9 cellular contexts compared by ENCODE assay signal in the genomic region with DNA sequence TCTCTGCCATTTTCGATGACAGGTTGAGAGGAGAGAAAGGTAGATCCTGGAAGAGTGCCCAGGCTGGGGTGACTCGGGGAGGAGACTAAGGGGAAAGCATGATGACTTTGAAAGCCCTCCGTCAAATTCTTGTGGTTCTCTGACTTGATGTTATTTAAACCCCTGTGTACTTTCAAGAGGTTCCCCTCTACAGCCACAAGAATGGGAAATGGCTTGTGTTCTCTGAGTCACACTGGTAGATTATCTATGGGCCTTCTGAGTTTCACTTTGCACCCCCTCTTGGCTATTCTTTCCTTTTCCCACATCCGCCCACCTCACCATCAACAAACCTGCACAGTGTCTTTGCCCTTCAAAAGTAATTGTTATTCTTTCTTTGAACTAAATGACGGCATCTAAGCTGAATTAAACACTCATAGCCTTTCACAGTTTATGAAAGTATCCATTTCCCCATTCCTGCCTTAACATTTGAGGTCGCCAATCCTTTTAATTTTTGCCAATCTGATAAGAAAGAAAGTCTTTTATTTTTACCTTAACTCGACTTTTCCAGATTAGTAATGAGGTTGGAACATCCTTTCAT. TPM values are rescaled to one million over a fixed set of nuclear protein-coding genes. Genes with fewer than 3 reads are reported as not detected.
A peak's percentile ranks its signal among the peaks of the same experiment; 100 is the strongest.
DNase-seq lines count a peak whose midpoint lies in the region; ATAC-seq and TF ChIP-seq lines count a peak whose summit lies in the region.
"Had no signal": no experiment of that assay in that cellular context is flagged by ENCODE, and none has a peak within 500 bp of the region (broad histone marks: within the 10 kb centered on the region; RNA-seq: fewer than 3 reads in every experiment).

No MANE protein-coding gene starts in this region.

- H3K4me3 ChIP-seq in kidney epithelial cell (ENCODE audit: low read depth, low read length) = no peak overlapping the region
- no peak overlapping the region for H3K4me3 ChIP-seq in upper lobe of right lung

- ATAC-seq in GM18499 (IDR thresholded peaks at IDR 0.05; ENCODE audit: insufficient read depth, unreplicated experiment) (peak; percentile 53), HG02763 (IDR thresholded peaks at IDR 0.05; ENCODE audit: unreplicated experiment) (peak; percentile 52), upper lobe of right lung (peak; percentile 18)

- no peaks in the 10 kb centered on the region for H3K27me3 ChIP-seq in kidney epithelial cell (ENCODE audit: control insufficient read depth, insufficient read depth, low read length)
- H3K27me3 ChIP-seq in upper lobe of right lung = no peaks in the 10 kb centered on the region

- no peak overlapping the region for H3K27ac ChIP-seq in upper lobe of right lung

- H3K4me1 ChIP-seq in upper lobe of right lung = peaks cover 20% of the 10 kb centered on the region

- peak; percentile 64 for DNase-seq in NCI-H226
- peak; percentile 55 for DNase-seq in activated T-cell treated with anti-CD3 and anti-CD28 coated beads for 1 hour (ENCODE audit: low read depth)
- DNase-seq in kidney epithelial cell (ENCODE audit: low read depth) = peak; percentile 98
- peak; percentile 9 for DNase-seq in upper lobe of right lung
- DNase-seq in OCI-M2 (lab: John Stamatoyannopoulos, UW; ENCODE audit: unreplicated experiment) = no peak
- no peak for DNase-seq in NCI-H2081 (lab: John Stamatoyannopoulos, UW)

- no peaks in the 10 kb centered on the region for H3K36me3 ChIP-seq in kidney epithelial cell (ENCODE audit: control insufficient read depth, insufficient read depth, low read length)
- no peaks in the 10 kb centered on the region for H3K36me3 ChIP-seq in upper lobe of right lung

- intact Hi-C loops in upper lobe of right lung (cut with DNase I) = no loop called here

- no peaks in the 10 kb centered on the region for H3K9me3 ChIP-seq in upper lobe of right lung

- TF ChIP-seq CTCF in kidney epithelial cell (IDR thresholded peaks at IDR 0.05; ENCODE audit: insufficient read depth, low read length, poor library complexity, severe bottlenecking) = no peak
- no peak for TF ChIP-seq CTCF in upper lobe of right lung (IDR thresholded peaks at IDR 0.05)

RNA-seq across cellular contexts. Expression of a gene that starts 24.1 kb away (rescaled TPM):
- total RNA-seq in kidney epithelial cell (not detected in 2 replicates), upper lobe of right lung (32.3 TPM)
- total RNA-seq: NCI-H460 had no signal

Comparison
In these comparisons a context has a peak if more than half of its experiments do, and no peak if none do; other contexts are left out.
1. DNase-seq: peak in NCI-H226 (single experiment), activated T-cell treated with anti-CD3 and anti-CD28 coated beads for 1 hour (single experiment), kidney epithelial cell (single experiment) and upper lobe of right lung (single experiment); none in OCI-M2 (single experiment) and NCI-H2081 (0 of 2).
2. RNA of a gene that starts 24.1 kb away (total RNA-seq): 32.3 TPM in upper lobe of right lung (single experiment); not detected in kidney epithelial cell; every median in the first group is over 10 times any median in the second.
3. Peak in every context shown above with its lines, with median percentiles within 50 percentile points of each other: ATAC-seq.